ENCODE assay signal across 20 cellular contexts in genomic region chr5:176528761-176529115, GRCh38. TPM values are rescaled to one million over a fixed set of nuclear protein-coding genes. Genes with fewer than 3 reads are reported as not detected.
DNase-seq lines count a peak whose midpoint lies in the region; ATAC-seq and TF ChIP-seq lines count a peak whose summit lies in the region.
"Had no signal": no experiment of that assay in that cellular context is flagged by ENCODE, and none has a peak within 500 bp of the region (broad histone marks: within the 10 kb centered on the region; RNA-seq: fewer than 3 reads in every experiment).

No MANE protein-coding gene starts in this region.

- H3K4me3 Mint-ChIP-seq in glutamatergic neuron (ENCODE audit: unreplicated experiment): peak overlapping the region; percentile 38
- no peak overlapping the region for H3K4me3 Mint-ChIP-seq in natural killer cell treated with Interleukin-12 subunit alpha and Interleukin-12 subunit beta and Interleukin-15 and Interleukin-18, amount 100 ng/mL, for 72 hours
- H3K4me3 Mint-ChIP-seq: dendritic cell treated with granulocyte-macrophage colony-stimulating factor and Interleukin-4, amounts not matched to agents 40 ng/mL and 50 ng/mL, for 4 days had no signal

- peaks cover 3% of the 10 kb centered on the region for H3K9me3 Mint-ChIP-seq in glutamatergic neuron (ENCODE audit: unreplicated experiment)
- no peaks in the 10 kb centered on the region for H3K9me3 Mint-ChIP-seq in natural killer cell treated with Interleukin-12 subunit alpha and Interleukin-12 subunit beta and Interleukin-15 and Interleukin-18, amount 100 ng/mL, for 72 hours
- H3K9me3 Mint-ChIP-seq: dendritic cell treated with granulocyte-macrophage colony-stimulating factor and Interleukin-4, amounts not matched to agents 40 ng/mL and 50 ng/mL, for 4 days had no signal

- peak; percentile 59 for DNase-seq in Right ventricle myocardium superior
- DNase-seq in left cardiac atrium: no peak
- no peak for DNase-seq in OCI-LY7 (ENCODE audit: low spot score)
- DNase-seq in glutamatergic neuron: no peak
- no peak for DNase-seq in suprapubic skin (ENCODE audit: low spot score in 2 of 2)
- DNase-seq in COR-L47 (lab: John Stamatoyannopoulos, UW): no peak
- no peak for DNase-seq in natural killer cell treated with Interleukin-12 subunit alpha and Interleukin-12 subunit beta and Interleukin-15 and Interleukin-18, amount 100 ng/mL, for 72 hours (ENCODE audit: low spot score)
- DNase-seq: body of pancreas, GOT3, KG1, NCI-H1048, NCI-H82, SW 1271, WERI-Rb-1 had no signal

- peaks cover 2% of the 10 kb centered on the region for H3K27me3 Mint-ChIP-seq in glutamatergic neuron (ENCODE audit: unreplicated experiment)
- H3K27me3 Mint-ChIP-seq in natural killer cell treated with Interleukin-12 subunit alpha and Interleukin-12 subunit beta and Interleukin-15 and Interleukin-18, amount 100 ng/mL, for 72 hours: no peaks in the 10 kb centered on the region
- H3K27me3 Mint-ChIP-seq: dendritic cell treated with granulocyte-macrophage colony-stimulating factor and Interleukin-4, amounts not matched to agents 40 ng/mL and 50 ng/mL, for 4 days had no signal

- H3K27ac Mint-ChIP-seq in glutamatergic neuron (ENCODE audit: unreplicated experiment): peak overlapping the region; percentile 52
- peak overlapping the region in 1 of 2 donors; percentile 55 for H3K27ac Mint-ChIP-seq in natural killer cell treated with Interleukin-12 subunit alpha and Interleukin-12 subunit beta and Interleukin-15 and Interleukin-18, amount 100 ng/mL, for 72 hours
- H3K27ac Mint-ChIP-seq: dendritic cell treated with granulocyte-macrophage colony-stimulating factor and Interleukin-4, amounts not matched to agents 40 ng/mL and 50 ng/mL, for 4 days had no signal

- TF ChIP-seq EP300 in suprapubic skin (IDR thresholded peaks at IDR 0.05): no peak

- H3K4me1 ChIP-seq in OCI-LY7 (ENCODE audit: insufficient read depth, low read length, poor library complexity, severe bottlenecking) (peaks cover 78% of the 10 kb centered on the region), suprapubic skin (peaks cover 45% of the 10 kb centered on the region)

- CTCF ChIA-PET in OCI-LY7 (lab: Charles Lee; ENCODE audit: unreplicated experiment): interaction anchor here (0.6 to 1.2 kb wide), 4 partner anchors 80 to 112 kb away, joined by 3 to 6 read pairs (median 6); partner anchors contain the start of genes CLTB and FAF2

- no peaks in the 10 kb centered on the region for H3K27me3 ChIP-seq in suprapubic skin
- H3K27me3 ChIP-seq: body of pancreas, testis had no signal

- H3K36me3 ChIP-seq in OCI-LY7 (ENCODE audit: insufficient read depth, low read length): peaks cover 75% of the 10 kb centered on the region
- peaks cover 52% of the 10 kb centered on the region for H3K36me3 ChIP-seq in suprapubic skin

- H3K9me2 ChIP-seq in OCI-LY7 (ENCODE audit: insufficient read depth, low read length): no peaks in the 10 kb centered on the region

- peak overlapping the region; percentile 99 for H3K27ac ChIP-seq in OCI-LY7 (ENCODE audit: low read depth, low read length, poor library complexity, severe bottlenecking)
- peak overlapping the region; percentile 24 for H3K27ac ChIP-seq in suprapubic skin
- H3K27ac ChIP-seq: body of pancreas, WERI-Rb-1 had no signal

- TF ChIP-seq POLR2A in suprapubic skin (IDR thresholded peaks at IDR 0.05): no peak

- H3K36me3 Mint-ChIP-seq in glutamatergic neuron (ENCODE audit: unreplicated experiment): no peaks in the 10 kb centered on the region
- H3K36me3 Mint-ChIP-seq in natural killer cell treated with Interleukin-12 subunit alpha and Interleukin-12 subunit beta and Interleukin-15 and Interleukin-18, amount 100 ng/mL, for 72 hours: no peaks in the 10 kb centered on the region

- peaks cover 6% of the 10 kb centered on the region for H3K4me1 Mint-ChIP-seq in glutamatergic neuron (ENCODE audit: low read depth, unreplicated experiment)
- peaks cover 21 to 29% of the 10 kb centered on the region in 2 donors for H3K4me1 Mint-ChIP-seq in natural killer cell treated with Interleukin-12 subunit alpha and Interleukin-12 subunit beta and Interleukin-15 and Interleukin-18, amount 100 ng/mL, for 72 hours (ENCODE audit: low read depth in 2 of 2)

- no TSS peak for BruUV-seq in OCI-LY7 (replicated peaks; lab: Mats Ljungman, UMichigan)

- no peak overlapping the region for H2AFZ ChIP-seq in OCI-LY7 (ENCODE audit: low read length)

- whole genome bisulfite sequencing in suprapubic skin: no CpG with 5 or more reads among the region's 17 CpGs

- H4K20me1 ChIP-seq in OCI-LY7 (ENCODE audit: insufficient read depth, low read length): 0 out of 2 replicates have a peak, but pooled peaks cover 7% of the 10 kb centered on the region

- peak overlapping the region; percentile 96 for H3K4me2 ChIP-seq in OCI-LY7 (ENCODE audit: low read length)

- ATAC-seq in Right ventricle myocardium superior (ENCODE audit: poor library complexity): no peak
- no peak for ATAC-seq in left cardiac atrium
- no peak for ATAC-seq in HG03378 (IDR thresholded peaks at IDR 0.05; ENCODE audit: unreplicated experiment)
- no peak for ATAC-seq in natural killer cell treated with Interleukin-12 subunit alpha and Interleukin-12 subunit beta and Interleukin-15 and Interleukin-18, amount 100 ng/mL, for 72 hours
- ATAC-seq: body of pancreas, Panc1 had no signal

- H3K79me2 ChIP-seq in OCI-LY7 (ENCODE audit: insufficient read depth, low read depth, low read length): peaks cover 30% of the 10 kb centered on the region

- no peak for TF ChIP-seq CTCF in OCI-LY7 (conservative IDR thresholded peaks at IDR 0.05; ENCODE audit: low read length)
- no peak for TF ChIP-seq CTCF in glutamatergic neuron (IDR thresholded peaks at IDR 0.05; ENCODE audit: partially characterized antibody, unreplicated experiment)
- no peak for TF ChIP-seq CTCF in suprapubic skin (IDR thresholded peaks at IDR 0.05)

- intact Hi-C loops in Right ventricle myocardium superior (cut with DNase I): no loop called here
- intact Hi-C loops in left cardiac atrium (cut with DNase I): loop anchor here in 1 of 2 donors (10.0 kb wide), 1 partner anchor 114 kb away; the partner anchor contains the start of gene CLTB
- intact Hi-C loops in OCI-LY7 (cut with micrococcal nuclease; ENCODE audit: unreplicated experiment): loop anchor here (1.0 to 2.0 kb wide), 2 partner anchors 15 to 80 kb away; partner anchors contain the start of gene FAF2

- peak overlapping the region; percentile 65 for H3K4me3 ChIP-seq in OCI-LY7 (ENCODE audit: low read depth, low read length, poor library complexity, severe bottlenecking)
- H3K4me3 ChIP-seq in suprapubic skin: no peak overlapping the region
- H3K4me3 ChIP-seq: body of pancreas, testis had no signal

- no peaks in the 10 kb centered on the region for H3K9me3 ChIP-seq in OCI-LY7 (ENCODE audit: low read length)
- no peaks in the 10 kb centered on the region for H3K9me3 ChIP-seq in suprapubic skin
- H3K9me3 ChIP-seq: body of pancreas, testis had no signal

- POLR2A ChIA-PET in OCI-LY7 (lab: Charles Lee): interaction anchor here (0.5 to 2.6 kb wide), 6 partner anchors 9 to 823 kb away, joined by 3 to 24 read pairs (median 3); partner anchors contain the start of genes LMAN2 and RNF44

RNA-seq across cellular contexts. Expression of gene RNF44, which starts 8.5 kb away (rescaled TPM):
- total RNA-seq in Right ventricle myocardium superior (27.8 TPM), left cardiac atrium (10 to 100 TPM; 24.5 to 26.6 TPM), OCI-LY7 (2022) (164 and 207 TPM in 2 replicates), glutamatergic neuron (ENCODE audit: unreplicated experiment) (322 TPM), suprapubic skin (10 to 100 TPM; 36.9 to 65.9 (median 46.3) TPM)
- total RNA-seq in OCI-LY7 (2014; rRNA removed; shearing (Covaris generic)): 47.4 and 61.2 TPM in 2 replicates
- 10 to 100 TPM; 58.1 to 76.3 TPM for total RNA-seq in natural killer cell treated with Interleukin-12 subunit alpha and Interleukin-12 subunit beta and Interleukin-15 and Interleukin-18, amount 100 ng/mL, for 72 hours

RNA-seq across cellular contexts. Expression of gene CDHR2, which starts 20.4 kb away (rescaled TPM):
- total RNA-seq in Right ventricle myocardium superior: 0.19 TPM
- total RNA-seq in left cardiac atrium: under 1 TPM; 0.29 TPM
- total RNA-seq in OCI-LY7 (2014; rRNA removed; shearing (Covaris generic)): 0.25 and 0.33 TPM in 2 replicates
- total RNA-seq in OCI-LY7 (2022): 2.8 and 3.8 TPM in 2 replicates
- 0.29 TPM for total RNA-seq in glutamatergic neuron (ENCODE audit: unreplicated experiment)
- total RNA-seq in suprapubic skin: under 1 TPM in 2 of 4 donors, not detected in 2; 0.10 to 0.23 TPM
- total RNA-seq in natural killer cell treated with Interleukin-12 subunit alpha and Interleukin-12 subunit beta and Interleukin-15 and Interleukin-18, amount 100 ng/mL, for 72 hours: under 1 TPM; 0.33 to 0.40 TPM
- total RNA-seq: epithelial cell of proximal tubule, myocyte had no signal
